In genomic region chrX:25049971-25050370, GRCh38 we compare ENCODE assay signal across 20 cellular contexts. TPM values are rescaled to one million over a fixed set of nuclear protein-coding genes. Genes with fewer than 3 reads are reported as not detected.
DNase-seq lines count a peak whose midpoint lies in the region; TF ChIP-seq lines count a peak whose summit lies in the region.
"Had no signal": no experiment of that assay in that cellular context is flagged by ENCODE, and none has a peak within 500 bp of the region (broad histone marks: within the 10 kb centered on the region; RNA-seq: fewer than 3 reads in every experiment).

No MANE protein-coding gene starts in this region.

- peak overlapping the region; percentile 30; the same call in 1 of the 2 replicates for H3K4me2 ChIP-seq in BLaER1

- H3K9me3 Mint-ChIP-seq in osteocyte (ENCODE audit: unreplicated experiment), result no peaks in the 10 kb centered on the region

- H3K27ac Mint-ChIP-seq in osteocyte (ENCODE audit: unreplicated experiment), result no peak overlapping the region

- H3K4me3 Mint-ChIP-seq in osteocyte (ENCODE audit: unreplicated experiment), result no peak overlapping the region

- no peaks in the 10 kb centered on the region for H3K36me3 Mint-ChIP-seq in osteocyte (ENCODE audit: unreplicated experiment)

- in situ Hi-C loops in GM13976 (cut with MboI; ENCODE audit: low sequenced_read_pairs, unreplicated experiment), result no loop called here

- H3K27me3 ChIP-seq in BLaER1 (peaks cover 21% of the 10 kb centered on the region; the same call in 1 of the 2 replicates), HUES48 (ENCODE audit: control insufficient read depth, insufficient read depth, low read length) (no peaks in the 10 kb centered on the region), SJCRH30 (no peaks in the 10 kb centered on the region), iPS-18a (ENCODE audit: control insufficient read depth, insufficient read depth, low read length) (no peaks in the 10 kb centered on the region)

- H4K20me1 ChIP-seq in BLaER1, result no peaks in the 10 kb centered on the region

- H3K4me3 ChIP-seq in BLaER1 (no peak overlapping the region), HUES48 (ENCODE audit: low read depth, low read length) (peak overlapping the region; percentile 18; the same call in 1 of the 2 replicates), SJCRH30 (no peak overlapping the region), iPS-18a (ENCODE audit: low read length) (no peak overlapping the region)
- H3K4me3 ChIP-seq: K562 had no signal

- H3K4me1 ChIP-seq in BLaER1 (peaks cover 12% of the 10 kb centered on the region), HUES48 (ENCODE audit: control insufficient read depth, insufficient read depth, low read length) (peaks cover 60% of the 10 kb centered on the region), SJCRH30 (peaks cover 29% of the 10 kb centered on the region), iPS-18a (ENCODE audit: control insufficient read depth, low read depth, low read length) (peaks cover 45% of the 10 kb centered on the region)

- H3K36me3 ChIP-seq in BLaER1 (no peaks in the 10 kb centered on the region), HUES48 (ENCODE audit: control insufficient read depth, insufficient read depth, low read length) (no peaks in the 10 kb centered on the region), SJCRH30 (no peaks in the 10 kb centered on the region), iPS-18a (ENCODE audit: control insufficient read depth, low read depth, low read length) (no peaks in the 10 kb centered on the region)

- TF ChIP-seq CTCF in GM13976 (IDR thresholded peaks at IDR 0.05; ENCODE audit: borderline replicate concordance, control extremely low read depth, extremely low read depth, insufficient read depth, missing control alignments), result no peak
- no peak for TF ChIP-seq CTCF in osteocyte (IDR thresholded peaks at IDR 0.05)

- H3K27me3 Mint-ChIP-seq in osteocyte (ENCODE audit: unreplicated experiment), result peaks cover 37% of the 10 kb centered on the region

- H3K9ac ChIP-seq in BLaER1 (no peak overlapping the region), HUES48 (ENCODE audit: low read depth, low read length) (no peak overlapping the region), iPS-18a (ENCODE audit: low read length) (no peak overlapping the region)

- H3K4me1 Mint-ChIP-seq in osteocyte (ENCODE audit: unreplicated experiment), result no peaks in the 10 kb centered on the region

- no peak overlapping the region for H3K27ac ChIP-seq in BLaER1
- H3K27ac ChIP-seq in HUES48 (ENCODE audit: low read depth, low read length), result peak overlapping the region; percentile 61
- peak overlapping the region; percentile 81 for H3K27ac ChIP-seq in SJCRH30
- peak overlapping the region; percentile 7 for H3K27ac ChIP-seq in iPS-18a (ENCODE audit: low read length)
- H3K27ac ChIP-seq: C4-2B, RWPE1 had no signal

- no peaks in the 10 kb centered on the region for H3K9me3 ChIP-seq in BLaER1
- no peaks in the 10 kb centered on the region for H3K9me3 ChIP-seq in HUES48 (ENCODE audit: control insufficient read depth, insufficient read depth, low read length)
- no peaks in the 10 kb centered on the region for H3K9me3 ChIP-seq in SJCRH30 (replicated peaks)
- peaks cover 5% of the 10 kb centered on the region for H3K9me3 ChIP-seq in iPS-18a (ENCODE audit: control insufficient read depth, low read depth, low read length)

- DNase-seq in SJCRH30, result no peak
- no peak for DNase-seq in NCI-H774 (lab: John Stamatoyannopoulos, UW)
- no peak for DNase-seq in GM13976 (ENCODE audit: low spot score)
- DNase-seq in osteocyte (ENCODE audit: extremely low spot score, unreplicated experiment), result no peak
- DNase-seq in SIG-M5 treated with dmso at 0.1 percent for 504 hours (lab: John Stamatoyannopoulos, UW; ENCODE audit: unreplicated experiment), result no peak
- DNase-seq: DMS 273 treated with DMSO at 0.1 percent for 48 hours; NCI-H1048; NCI-H1694; NCI-H2107; NCI-H226; NCI-H524 treated with DMSO at 0.1 percent for 48 hours; NK-92 treated with Interleukin-12 subunit alpha and Interleukin-12 subunit beta, amount 100 ng/mL, for 24 hours; PC-3 had no signal

RNA-seq across cellular contexts. Expression of gene ARX, which starts 34.2 kb away (rescaled TPM):
- not detected in 2 replicates for total RNA-seq in SJCRH30 (2014; rRNA removed; shearing (Covaris generic))
- total RNA-seq in osteocyte, result not detected in 2 replicates
- total RNA-seq: Daoy, K562, PC-3 had no signal
